In genomic region chr11:112024778-112025678, GRCh38 we compare ENCODE assay signal across 1 cellular context.
TF ChIP-seq lines count a peak whose summit lies in the region.

TSS of gene DLAT (plus strand) at chr11:112025408. CDS start at chr11:112025473, 65 bp downstream.

TF ChIP-seq in K562, 482 proteins besides CTCF, POLR2A, EP300 and RAD21 (continued from another document and continues in another):
- TF ChIP-seq, protein P1, sequence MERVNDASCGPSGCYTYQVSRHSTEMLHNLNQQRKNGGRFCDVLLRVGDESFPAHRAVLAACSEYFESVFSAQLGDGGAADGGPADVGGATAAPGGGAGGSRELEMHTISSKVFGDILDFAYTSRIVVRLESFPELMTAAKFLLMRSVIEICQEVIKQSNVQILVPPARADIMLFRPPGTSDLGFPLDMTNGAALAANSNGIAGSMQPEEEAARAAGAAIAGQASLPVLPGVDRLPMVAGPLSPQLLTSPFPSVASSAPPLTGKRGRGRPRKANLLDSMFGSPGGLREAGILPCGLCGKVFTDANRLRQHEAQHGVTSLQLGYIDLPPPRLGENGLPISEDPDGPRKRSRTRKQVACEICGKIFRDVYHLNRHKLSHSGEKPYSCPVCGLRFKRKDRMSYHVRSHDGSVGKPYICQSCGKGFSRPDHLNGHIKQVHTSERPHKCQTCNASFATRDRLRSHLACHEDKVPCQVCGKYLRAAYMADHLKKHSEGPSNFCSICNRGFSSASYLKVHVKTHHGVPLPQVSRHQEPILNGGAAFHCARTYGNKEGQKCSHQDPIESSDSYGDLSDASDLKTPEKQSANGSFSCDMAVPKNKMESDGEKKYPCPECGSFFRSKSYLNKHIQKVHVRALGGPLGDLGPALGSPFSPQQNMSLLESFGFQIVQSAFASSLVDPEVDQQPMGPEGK (CRISPR knock-in tag; IDR thresholded peaks at IDR 0.05; ENCODE audit: borderline replicate concordance): no peak
- TF ChIP-seq GABPB2 (CRISPR knock-in tag; conservative IDR thresholded peaks at IDR 0.05): no peak
- TF ChIP-seq ZNF75A (CRISPR knock-in tag; IDR thresholded peaks at IDR 0.05): no peak
- TF ChIP-seq PRMT5 (CRISPR knock-in tag; IDR thresholded peaks at IDR 0.05): no peak
- TF ChIP-seq ARID2 (IDR thresholded peaks at IDR 0.05): no peak
- TF ChIP-seq PYGO2 (tag; IDR thresholded peaks at IDR 0.05): no peak
- TF ChIP-seq EP400 (IDR thresholded peaks at IDR 0.05): peak; percentile 98
- 0 out of 2 replicates have a peak, but pooled peaks have one; percentile 35 for TF ChIP-seq GABPA (tag; conservative IDR thresholded peaks at IDR 0.05; ENCODE audit: low read depth)
- no peak for TF ChIP-seq MAFF (IDR thresholded peaks at IDR 0.05; ENCODE audit: low read length)
- no peak for TF ChIP-seq TSC22D4 (tag; IDR thresholded peaks at IDR 0.05)
- TF ChIP-seq BRD9 (IDR thresholded peaks at IDR 0.05; ENCODE audit: low read depth, partially characterized antibody): peak; percentile 86
- TF ChIP-seq ZNF197 (CRISPR knock-in tag; IDR thresholded peaks at IDR 0.05; ENCODE audit: low read depth): no peak
- TF ChIP-seq ZNF384 (IDR thresholded peaks at IDR 0.05; ENCODE audit: low read depth, low read length): no peak
- TF ChIP-seq SAP30 (IDR thresholded peaks at IDR 0.05; ENCODE audit: borderline replicate concordance, insufficient read depth, low read depth, low read length, poor library complexity, severe bottlenecking): peak; percentile 91
- no peak for TF ChIP-seq KAT8 (IDR thresholded peaks at IDR 0.05; ENCODE audit: low read depth)
- TF ChIP-seq HOXB6 (CRISPR knock-in tag; IDR thresholded peaks at IDR 0.05; ENCODE audit: borderline replicate concordance): no peak
- no peak for TF ChIP-seq GTF2F1 (IDR thresholded peaks at IDR 0.05; ENCODE audit: low read depth, low read length)
- no peak for TF ChIP-seq RBM25 (IDR thresholded peaks at IDR 0.05; ENCODE audit: low read depth, low read length, severe bottlenecking)
- TF ChIP-seq ZNF740 (CRISPR knock-in tag; IDR thresholded peaks at IDR 0.05): peak; percentile 23
- TF ChIP-seq ZNF740 (tag; IDR thresholded peaks at IDR 0.05): no peak
- no peak for TF ChIP-seq PHB (CRISPR knock-in tag; IDR thresholded peaks at IDR 0.05)
- TF ChIP-seq ZNF561 (CRISPR knock-in tag; conservative IDR thresholded peaks at IDR 0.05): no peak
- TF ChIP-seq ZNF76 (CRISPR knock-in tag; IDR thresholded peaks at IDR 0.05; ENCODE audit: borderline replicate concordance): no peak
- TF ChIP-seq MTA1 (IDR thresholded peaks at IDR 0.05; ENCODE audit: borderline replicate concordance): peak; percentile 59; the same call in 1 of the 2 replicates
- TF ChIP-seq ZNF143 (CRISPR knock-in tag; IDR thresholded peaks at IDR 0.05): no peak
- no peak for TF ChIP-seq NFYB (IDR thresholded peaks at IDR 0.05; ENCODE audit: extremely low read depth, insufficient read length)
- peak; percentile 75 for TF ChIP-seq POLR2AphosphoS5 (IDR thresholded peaks at IDR 0.05; ENCODE audit: control insufficient read depth, insufficient read depth, low read depth, low read length)
- TF ChIP-seq MIER1 (IDR thresholded peaks at IDR 0.05; ENCODE audit: low read depth): no peak
- TF ChIP-seq TRIM28 (IDR thresholded peaks at IDR 0.05): peak; percentile 46
- TF ChIP-seq HIVEP1 (CRISPR knock-in tag; IDR thresholded peaks at IDR 0.05): no peak
- TF ChIP-seq ERF (CRISPR knock-in tag; IDR thresholded peaks at IDR 0.05): peak; percentile 11; the same call in 1 of the 2 replicates
- TF ChIP-seq, protein P2, sequence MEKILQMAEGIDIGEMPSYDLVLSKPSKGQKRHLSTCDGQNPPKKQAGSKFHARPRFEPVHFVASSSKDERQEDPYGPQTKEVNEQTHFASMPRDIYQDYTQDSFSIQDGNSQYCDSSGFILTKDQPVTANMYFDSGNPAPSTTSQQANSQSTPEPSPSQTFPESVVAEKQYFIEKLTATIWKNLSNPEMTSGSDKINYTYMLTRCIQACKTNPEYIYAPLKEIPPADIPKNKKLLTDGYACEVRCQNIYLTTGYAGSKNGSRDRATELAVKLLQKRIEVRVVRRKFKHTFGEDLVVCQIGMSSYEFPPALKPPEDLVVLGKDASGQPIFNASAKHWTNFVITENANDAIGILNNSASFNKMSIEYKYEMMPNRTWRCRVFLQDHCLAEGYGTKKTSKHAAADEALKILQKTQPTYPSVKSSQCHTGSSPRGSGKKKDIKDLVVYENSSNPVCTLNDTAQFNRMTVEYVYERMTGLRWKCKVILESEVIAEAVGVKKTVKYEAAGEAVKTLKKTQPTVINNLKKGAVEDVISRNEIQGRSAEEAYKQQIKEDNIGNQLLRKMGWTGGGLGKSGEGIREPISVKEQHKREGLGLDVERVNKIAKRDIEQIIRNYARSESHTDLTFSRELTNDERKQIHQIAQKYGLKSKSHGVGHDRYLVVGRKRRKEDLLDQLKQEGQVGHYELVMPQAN (IDR thresholded peaks at IDR 0.05; ENCODE audit: borderline replicate concordance): peak; percentile 95
- no peak; the same call in 1 of the 2 replicates for TF ChIP-seq NR1H2 (CRISPR knock-in tag; IDR thresholded peaks at IDR 0.05)
- TF ChIP-seq, protein P3, sequence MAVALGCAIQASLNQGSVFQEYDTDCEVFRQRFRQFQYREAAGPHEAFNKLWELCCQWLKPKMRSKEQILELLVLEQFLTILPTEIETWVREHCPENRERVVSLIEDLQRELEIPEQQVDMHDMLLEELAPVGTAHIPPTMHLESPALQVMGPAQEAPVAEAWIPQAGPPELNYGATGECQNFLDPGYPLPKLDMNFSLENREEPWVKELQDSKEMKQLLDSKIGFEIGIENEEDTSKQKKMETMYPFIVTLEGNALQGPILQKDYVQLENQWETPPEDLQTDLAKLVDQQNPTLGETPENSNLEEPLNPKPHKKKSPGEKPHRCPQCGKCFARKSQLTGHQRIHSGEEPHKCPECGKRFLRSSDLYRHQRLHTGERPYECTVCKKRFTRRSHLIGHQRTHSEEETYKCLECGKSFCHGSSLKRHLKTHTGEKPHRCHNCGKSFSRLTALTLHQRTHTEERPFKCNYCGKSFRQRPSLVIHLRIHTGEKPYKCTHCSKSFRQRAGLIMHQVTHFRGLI (CRISPR knock-in tag; IDR thresholded peaks at IDR 0.05): no peak; the same call in 1 of the 2 replicates
- no peak for TF ChIP-seq CEBPZ (IDR thresholded peaks at IDR 0.05; ENCODE audit: borderline replicate concordance, low read depth, low read length)
- TF ChIP-seq HDAC1 (IDR thresholded peaks at IDR 0.05): peak in 1 of 2 experiments; percentile 92; a peak in 2 of 4 replicates
- TF ChIP-seq MCM3 (IDR thresholded peaks at IDR 0.05): no peak
- TF ChIP-seq LARP7 (IDR thresholded peaks at IDR 0.05): no peak
- no peak for TF ChIP-seq NCOA6 (IDR thresholded peaks at IDR 0.05)
- TF ChIP-seq, protein P4, sequence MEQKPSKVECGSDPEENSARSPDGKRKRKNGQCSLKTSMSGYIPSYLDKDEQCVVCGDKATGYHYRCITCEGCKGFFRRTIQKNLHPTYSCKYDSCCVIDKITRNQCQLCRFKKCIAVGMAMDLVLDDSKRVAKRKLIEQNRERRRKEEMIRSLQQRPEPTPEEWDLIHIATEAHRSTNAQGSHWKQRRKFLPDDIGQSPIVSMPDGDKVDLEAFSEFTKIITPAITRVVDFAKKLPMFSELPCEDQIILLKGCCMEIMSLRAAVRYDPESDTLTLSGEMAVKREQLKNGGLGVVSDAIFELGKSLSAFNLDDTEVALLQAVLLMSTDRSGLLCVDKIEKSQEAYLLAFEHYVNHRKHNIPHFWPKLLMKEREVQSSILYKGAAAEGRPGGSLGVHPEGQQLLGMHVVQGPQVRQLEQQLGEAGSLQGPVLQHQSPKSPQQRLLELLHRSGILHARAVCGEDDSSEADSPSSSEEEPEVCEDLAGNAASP (IDR thresholded peaks at IDR 0.05): no peak
- peak; percentile 99 for TF ChIP-seq ZFX (CRISPR knock-in tag; IDR thresholded peaks at IDR 0.05)
- TF ChIP-seq, protein P5, sequence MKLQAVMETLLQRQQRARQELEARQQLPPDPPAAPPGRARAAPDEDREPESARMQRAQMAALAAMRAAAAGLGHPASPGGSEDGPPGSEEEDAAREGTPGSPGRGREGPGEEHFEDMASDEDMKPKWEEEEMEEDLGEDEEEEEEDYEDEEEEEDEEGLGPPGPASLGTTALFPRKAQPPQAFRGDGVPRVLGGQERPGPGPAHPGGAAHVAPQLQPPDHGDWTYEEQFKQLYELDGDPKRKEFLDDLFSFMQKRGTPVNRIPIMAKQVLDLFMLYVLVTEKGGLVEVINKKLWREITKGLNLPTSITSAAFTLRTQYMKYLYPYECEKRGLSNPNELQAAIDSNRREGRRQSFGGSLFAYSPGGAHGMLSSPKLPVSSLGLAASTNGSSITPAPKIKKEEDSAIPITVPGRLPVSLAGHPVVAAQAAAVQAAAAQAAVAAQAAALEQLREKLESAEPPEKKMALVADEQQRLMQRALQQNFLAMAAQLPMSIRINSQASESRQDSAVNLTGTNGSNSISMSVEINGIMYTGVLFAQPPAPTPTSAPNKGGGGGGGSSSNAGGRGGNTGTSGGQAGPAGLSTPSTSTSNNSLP (IDR thresholded peaks at IDR 0.05; ENCODE audit: borderline replicate concordance, low read depth, low read length): no peak
- TF ChIP-seq, protein P6, sequence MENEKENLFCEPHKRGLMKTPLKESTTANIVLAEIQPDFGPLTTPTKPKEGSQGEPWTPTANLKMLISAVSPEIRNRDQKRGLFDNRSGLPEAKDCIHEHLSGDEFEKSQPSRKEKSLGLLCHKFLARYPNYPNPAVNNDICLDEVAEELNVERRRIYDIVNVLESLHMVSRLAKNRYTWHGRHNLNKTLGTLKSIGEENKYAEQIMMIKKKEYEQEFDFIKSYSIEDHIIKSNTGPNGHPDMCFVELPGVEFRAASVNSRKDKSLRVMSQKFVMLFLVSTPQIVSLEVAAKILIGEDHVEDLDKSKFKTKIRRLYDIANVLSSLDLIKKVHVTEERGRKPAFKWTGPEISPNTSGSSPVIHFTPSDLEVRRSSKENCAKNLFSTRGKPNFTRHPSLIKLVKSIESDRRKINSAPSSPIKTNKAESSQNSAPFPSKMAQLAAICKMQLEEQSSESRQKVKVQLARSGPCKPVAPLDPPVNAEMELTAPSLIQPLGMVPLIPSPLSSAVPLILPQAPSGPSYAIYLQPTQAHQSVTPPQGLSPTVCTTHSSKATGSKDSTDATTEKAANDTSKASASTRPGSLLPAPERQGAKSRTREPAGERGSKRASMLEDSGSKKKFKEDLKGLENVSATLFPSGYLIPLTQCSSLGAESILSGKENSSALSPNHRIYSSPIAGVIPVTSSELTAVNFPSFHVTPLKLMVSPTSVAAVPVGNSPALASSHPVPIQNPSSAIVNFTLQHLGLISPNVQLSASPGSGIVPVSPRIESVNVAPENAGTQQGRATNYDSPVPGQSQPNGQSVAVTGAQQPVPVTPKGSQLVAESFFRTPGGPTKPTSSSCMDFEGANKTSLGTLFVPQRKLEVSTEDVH (IDR thresholded peaks at IDR 0.05; ENCODE audit: low read depth, partially characterized antibody): peak; percentile 92
- no peak for TF ChIP-seq FOXJ3 (CRISPR knock-in tag; IDR thresholded peaks at IDR 0.05)
- TF ChIP-seq PML (IDR thresholded peaks at IDR 0.05; ENCODE audit: low read length): peak; percentile 89
- TF ChIP-seq, protein P7, sequence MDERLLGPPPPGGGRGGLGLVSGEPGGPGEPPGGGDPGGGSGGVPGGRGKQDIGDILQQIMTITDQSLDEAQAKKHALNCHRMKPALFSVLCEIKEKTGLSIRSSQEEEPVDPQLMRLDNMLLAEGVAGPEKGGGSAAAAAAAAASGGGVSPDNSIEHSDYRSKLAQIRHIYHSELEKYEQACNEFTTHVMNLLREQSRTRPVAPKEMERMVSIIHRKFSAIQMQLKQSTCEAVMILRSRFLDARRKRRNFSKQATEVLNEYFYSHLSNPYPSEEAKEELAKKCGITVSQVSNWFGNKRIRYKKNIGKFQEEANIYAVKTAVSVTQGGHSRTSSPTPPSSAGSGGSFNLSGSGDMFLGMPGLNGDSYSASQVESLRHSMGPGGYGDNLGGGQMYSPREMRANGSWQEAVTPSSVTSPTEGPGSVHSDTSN (CRISPR knock-in tag; IDR thresholded peaks at IDR 0.05; ENCODE audit: low read depth): no peak
- TF ChIP-seq, protein P7 (tag; conservative IDR thresholded peaks at IDR 0.05; ENCODE audit: low read depth): no peak
- TF ChIP-seq PURB (CRISPR knock-in tag; IDR thresholded peaks at IDR 0.05; ENCODE audit: low read depth): no peak
